1 cellular context compared by ENCODE assay signal in the genomic region with DNA sequence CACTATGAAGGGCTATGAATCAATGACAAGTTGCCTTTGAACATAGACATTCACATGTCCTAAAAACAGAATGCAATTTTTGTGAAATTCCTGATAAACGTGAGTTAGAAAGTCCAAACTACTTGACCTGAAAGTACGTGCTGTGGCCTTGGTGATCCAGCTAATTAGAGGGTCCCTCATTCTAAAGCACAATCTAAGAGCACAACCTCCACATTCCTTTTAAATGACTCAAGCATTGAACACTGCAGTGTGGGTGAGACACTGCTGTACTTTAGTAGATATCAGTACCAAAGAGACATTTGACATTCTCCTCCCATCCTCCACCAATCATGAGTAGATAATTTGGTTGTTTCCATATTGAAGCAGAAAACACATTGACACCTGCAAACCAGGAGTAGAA.
TF ChIP-seq lines count a peak whose summit lies in the region.

No MANE protein-coding gene starts in this region.

TF ChIP-seq in A549, 52 proteins besides CTCF, POLR2A, EP300 and RAD21 (continued from another document):
- TF ChIP-seq KDM1A (IDR thresholded peaks at IDR 0.05; ENCODE audit: low read depth) (no peak), EHF (CRISPR knock-in tag; IDR thresholded peaks at IDR 0.05) (no peak), CHD2 (IDR thresholded peaks at IDR 0.05; ENCODE audit: low read length, partially characterized antibody) (no peak), RFX5 (IDR thresholded peaks at IDR 0.05) (no peak), TP53 (CRISPR knock-in tag; IDR thresholded peaks at IDR 0.05) (no peak)
